Comparison of ENCODE assay signal across 24 cellular contexts in genomic region chr10:130758529-130758928, GRCh38.
DNase-seq lines count a peak whose midpoint lies in the region; ATAC-seq, FAIRE-seq and TF ChIP-seq lines count a peak whose summit lies in the region.
"Had no signal": no experiment of that assay in that cellular context is flagged by ENCODE, and none has a peak within 500 bp of the region (broad histone marks: within the 10 kb centered on the region; RNA-seq: fewer than 3 reads in every experiment).

No MANE protein-coding gene starts in this region.

- no peak overlapping the region for H2AK5ac ChIP-seq in H1 (ENCODE audit: low read depth, low read length)
- H2AK5ac ChIP-seq in mesendoderm (ENCODE audit: low read length) = no peak overlapping the region

- H4K91ac ChIP-seq in H1 (replicated peaks; ENCODE audit: insufficient read length, low read length) = no peak overlapping the region

- H3K79me1 ChIP-seq in H1 (ENCODE audit: low read depth, low read length) (no peaks in the 10 kb centered on the region), mesendoderm (ENCODE audit: low read length) (no peaks in the 10 kb centered on the region)

- no peak overlapping the region for H3K23ac ChIP-seq in H1 (ENCODE audit: insufficient read length)
- no peak overlapping the region for H3K23ac ChIP-seq in mesendoderm (ENCODE audit: low read length)

- no peak overlapping the region for H3K4me3 ChIP-seq in H1 (ENCODE audit: extremely low read depth in 1 of 4, insufficient read depth in 2 of 4, low read depth in 3 of 4, low read length in 4 of 4)
- H3K4me3 ChIP-seq in upper lobe of right lung = no peak overlapping the region
- H3K4me3 ChIP-seq in mesendoderm (ENCODE audit: low read length) = no peak overlapping the region
- H3K4me3 ChIP-seq: BLaER1 treated with 17β-estradiol and CSF1 and Interleukin-3, amounts not matched to agents 10 nM and 100 nM; GM12878; GM23248 had no signal

- H3K23me2 ChIP-seq in H1 (ENCODE audit: low read depth, low read length) = peaks cover 2% of the 10 kb centered on the region; the same call in 1 of the 2 replicates

- H3K36me3 ChIP-seq in H1 (ENCODE audit: control insufficient read depth in 2 of 4, insufficient read depth in 4 of 4, low read length in 3 of 4) = no peaks in the 10 kb centered on the region
- no peaks in the 10 kb centered on the region for H3K36me3 ChIP-seq in upper lobe of right lung
- no peaks in the 10 kb centered on the region for H3K36me3 ChIP-seq in mesendoderm (ENCODE audit: control insufficient read depth, insufficient read depth, low read length)
- H3K36me3 ChIP-seq: BLaER1 treated with 17β-estradiol and CSF1 and Interleukin-3, amounts not matched to agents 10 nM and 100 nM had no signal

- H3K9ac ChIP-seq in H1 (replicated peaks in 1 of 4; ENCODE audit: extremely low read depth in 1 of 4, low read depth in 3 of 4, low read length in 3 of 4) (no peak overlapping the region), mesendoderm (ENCODE audit: low read length) (no peak overlapping the region)
- H3K9ac ChIP-seq: BLaER1 treated with 17β-estradiol and CSF1 and Interleukin-3, amounts not matched to agents 10 nM and 100 nM; GM23248 had no signal

- no peak overlapping the region for H2BK5ac ChIP-seq in H1 (ENCODE audit: low read depth, low read length)
- no peak overlapping the region for H2BK5ac ChIP-seq in mesendoderm (ENCODE audit: low read length)

- intact Hi-C loops in cardiac septum (cut with DNase I) = no loop called here
- intact Hi-C loops in left cardiac atrium (cut with DNase I) = no loop called here
- intact Hi-C loops in posterior vena cava (cut with DNase I) = no loop called here
- intact Hi-C loops in upper lobe of right lung (cut with DNase I) = no loop called here

- FAIRE-seq in H1 (lab: Jason Lieb, UNC) = no peak
- FAIRE-seq: GM12878, GM19239, HTR-8/SVneo had no signal

- CTCF ChIA-PET in H1 (lab: Charles Lee; ENCODE audit: partially characterized antibody) = no interaction called here

- H3K4me2 ChIP-seq in H1 (ENCODE audit: insufficient read depth in 1 of 2, low read depth in 2 of 2, low read length in 2 of 2) (no peak overlapping the region), mesendoderm (ENCODE audit: low read length) (no peak overlapping the region)
- H3K4me2 ChIP-seq: BLaER1 treated with 17β-estradiol and CSF1 and Interleukin-3, amounts not matched to agents 10 nM and 100 nM had no signal

- H3K4me1 ChIP-seq in H1 (replicated peaks in 1 of 4; ENCODE audit: control insufficient read depth in 3 of 4, insufficient read depth in 4 of 4, low read length in 3 of 4) = no peaks in the 10 kb centered on the region
- no peaks in the 10 kb centered on the region for H3K4me1 ChIP-seq in upper lobe of right lung
- H3K4me1 ChIP-seq in mesendoderm (ENCODE audit: control insufficient read depth, low read depth, low read length) = no peaks in the 10 kb centered on the region

- no peaks in the 10 kb centered on the region for H4K20me1 ChIP-seq in H1 (replicated peaks in 1 of 2; ENCODE audit: control insufficient read depth in 1 of 2, insufficient read depth in 2 of 2, low read length in 2 of 2)
- H4K20me1 ChIP-seq: BLaER1 treated with 17β-estradiol and CSF1 and Interleukin-3, amounts not matched to agents 10 nM and 100 nM had no signal

- H2BK15ac ChIP-seq in H1 (ENCODE audit: low read length) (no peak overlapping the region), mesendoderm (replicated peaks; ENCODE audit: low read depth) (no peak overlapping the region)

- POLR2A ChIA-PET in H1 (lab: Charles Lee; ENCODE audit: partially characterized antibody) = no interaction called here

- H2BK120ac ChIP-seq in H1 (replicated peaks; ENCODE audit: low read depth, low read length) (no peak overlapping the region), mesendoderm (ENCODE audit: low read depth, low read length) (no peak overlapping the region)

- no peak overlapping the region for H3K27ac ChIP-seq in H1 (ENCODE audit: low read depth, low read length)
- H3K27ac ChIP-seq in upper lobe of right lung = no peak overlapping the region
- no peak overlapping the region for H3K27ac ChIP-seq in mesendoderm (ENCODE audit: low read depth, low read length)
- H3K27ac ChIP-seq: BLaER1 treated with 17β-estradiol and CSF1 and Interleukin-3, amounts not matched to agents 10 nM and 100 nM; GM23248 had no signal

- H4K5ac ChIP-seq in H1 (ENCODE audit: insufficient read length, low read depth, low read length) (no peak overlapping the region), mesendoderm (ENCODE audit: low read length) (no peak overlapping the region)

- no peak overlapping the region for H3K4ac ChIP-seq in H1 (replicated peaks; ENCODE audit: insufficient read length, low read depth, low read length)
- no peak overlapping the region for H3K4ac ChIP-seq in mesendoderm (ENCODE audit: low read depth, low read length)

- WGBS in H1 (ENCODE audit: extremely low coverage in 1 of 2, insufficient coverage in 1 of 2, insufficient read length in 1 of 2, insufficient replicate concordance in 2 of 2, low coverage in 1 of 2, low lambda C conversion rate in 2 of 2, missing lambda C conversion rate in 1 of 2), 2 experiments = 93% methylated on average over 2 of the region's 5 CpGs; no CpG with 5 or more reads in 1 of the 2 experiments
- WGBS in mesendoderm (ENCODE audit: extremely low coverage, insufficient coverage, low lambda C conversion rate) = no CpG with 5 or more reads among the region's 5 CpGs

- TF ChIP-seq RAD21 in H1 (IDR thresholded peaks at IDR 0.05 in 1 of 2, conservative IDR thresholded peaks at IDR 0.05 in 1 of 2; ENCODE audit: low read depth in 2 of 2, low read length in 2 of 2) = no peak

- peak; percentile 64 for DNase-seq in cardiac septum (ENCODE audit: low spot score)
- no peak for DNase-seq in left cardiac atrium
- DNase-seq in H1 (ENCODE audit: low read depth in 1 of 2, low spot score in 2 of 2) = no peak
- peak; percentile 23 for DNase-seq in posterior vena cava (ENCODE audit: low spot score)
- peak; percentile 27 for DNase-seq in upper lobe of right lung
- no peak for DNase-seq in mesendoderm
- no peak for DNase-seq in NCI-H69 (lab: John Stamatoyannopoulos, UW)
- DNase-seq: 8988T; CD4-positive, CD25-positive, alpha-beta regulatory T cell; CD8-positive, alpha-beta memory T cell; COR-L47; DMS 273 treated with DMSO at 0.1 percent for 48 hours; DMS53; DND-41; EL; GM23248; H7; HFFc6 had no signal

- H3K27me3 ChIP-seq in H1 (replicated peaks in 1 of 4; ENCODE audit: control insufficient read depth in 3 of 4, extremely low read depth in 1 of 4, insufficient read depth in 3 of 4, low read length in 3 of 4) (no peaks in the 10 kb centered on the region), upper lobe of right lung (no peaks in the 10 kb centered on the region), mesendoderm (ENCODE audit: insufficient read depth, low read length, poor library complexity) (no peaks in the 10 kb centered on the region)
- H3K27me3 ChIP-seq: BLaER1 treated with 17β-estradiol and CSF1 and Interleukin-3, amounts not matched to agents 10 nM and 100 nM had no signal

- no peak for TF ChIP-seq POLR2A in H1 (IDR thresholded peaks at IDR 0.05; ENCODE audit: control extremely low read depth in 1 of 2, low read depth in 2 of 2, low read length in 2 of 2)

- H3K56ac ChIP-seq in H1 (replicated peaks; ENCODE audit: insufficient read length, low read depth, low read length) (no peak overlapping the region), mesendoderm (ENCODE audit: low read length) (no peak overlapping the region)

- no peak overlapping the region for H2BK20ac ChIP-seq in H1 (ENCODE audit: low read length)

- TF ChIP-seq EP300 in H1 (IDR thresholded peaks at IDR 0.05; ENCODE audit: borderline replicate concordance in 1 of 2, low read depth in 2 of 2, low read length in 2 of 2) = no peak

- H2BK12ac ChIP-seq in H1 (ENCODE audit: low read depth, low read length) = no peak overlapping the region

- no peak overlapping the region for H3K18ac ChIP-seq in H1 (ENCODE audit: extremely low read depth, low read length)
- no peak overlapping the region for H3K18ac ChIP-seq in mesendoderm (ENCODE audit: low read length)

- H3K9me3 ChIP-seq in H1 (ENCODE audit: insufficient read depth in 2 of 2, low read depth in 1 of 2, low read length in 1 of 2) (no peaks in the 10 kb centered on the region), upper lobe of right lung (no peaks in the 10 kb centered on the region)

- H3K14ac ChIP-seq in H1 (ENCODE audit: insufficient read length) = no peak overlapping the region

- ATAC-seq in left cardiac atrium (no peak), upper lobe of right lung (peak; percentile 10), GM18868 (IDR thresholded peaks at IDR 0.05; ENCODE audit: unreplicated experiment) (no peak)
- ATAC-seq: GM12878, HCT116 had no signal

- H3K79me2 ChIP-seq in H1 (ENCODE audit: control insufficient read depth in 1 of 2, insufficient read depth in 2 of 2, low read length in 2 of 2) (no peaks in the 10 kb centered on the region), mesendoderm (ENCODE audit: control insufficient read depth, insufficient read depth, low read length) (no peaks in the 10 kb centered on the region)

- H4K8ac ChIP-seq in H1 (ENCODE audit: extremely low read depth, insufficient read depth, low read length) (peak overlapping the region; percentile 51; the same call in 1 of the 2 replicates), mesendoderm (ENCODE audit: low read depth, low read length) (no peak overlapping the region)

- TF ChIP-seq CTCF in H1 (IDR thresholded peaks at IDR 0.05; ENCODE audit: control extremely low read depth in 1 of 3, insufficient read depth in 1 of 3, low read depth in 1 of 3, low read length in 3 of 3) = no peak
- no peak for TF ChIP-seq CTCF in upper lobe of right lung (IDR thresholded peaks at IDR 0.05)

- H2AFZ ChIP-seq in H1 (ENCODE audit: low read length) = no peak overlapping the region
- H2AFZ ChIP-seq: GM23248 had no signal

TF ChIP-seq in H1, 55 proteins besides CTCF, POLR2A, EP300 and RAD21:
- TF ChIP-seq ZNF274 (IDR thresholded peaks at IDR 0.05; ENCODE audit: borderline replicate concordance, extremely low read depth, low read length) (no peak), TEAD4 (IDR thresholded peaks at IDR 0.05; ENCODE audit: low read depth, low read length) (no peak), BCL11A (IDR thresholded peaks at IDR 0.05; ENCODE audit: low read depth in 2 of 2, low read length in 2 of 2) (no peak), SP4 (IDR thresholded peaks at IDR 0.05; ENCODE audit: low read length) (no peak), CBX8 (IDR thresholded peaks at IDR 0.05; ENCODE audit: borderline replicate concordance, low read depth, low read length) (no peak)
TF ChIP-seq in H1: peak in this region for 0.

Comparison
In these comparisons a context has a peak if more than half of its experiments do, and no peak if none do; other contexts are left out.
1. DNase-seq: peak in cardiac septum (single experiment), posterior vena cava (single experiment) and upper lobe of right lung (single experiment); none in left cardiac atrium (single experiment), H1 (0 of 2), mesendoderm (single experiment) and NCI-H69 (single experiment).